Comparison of ENCODE assay signal across 28 cellular contexts in the genomic region with DNA sequence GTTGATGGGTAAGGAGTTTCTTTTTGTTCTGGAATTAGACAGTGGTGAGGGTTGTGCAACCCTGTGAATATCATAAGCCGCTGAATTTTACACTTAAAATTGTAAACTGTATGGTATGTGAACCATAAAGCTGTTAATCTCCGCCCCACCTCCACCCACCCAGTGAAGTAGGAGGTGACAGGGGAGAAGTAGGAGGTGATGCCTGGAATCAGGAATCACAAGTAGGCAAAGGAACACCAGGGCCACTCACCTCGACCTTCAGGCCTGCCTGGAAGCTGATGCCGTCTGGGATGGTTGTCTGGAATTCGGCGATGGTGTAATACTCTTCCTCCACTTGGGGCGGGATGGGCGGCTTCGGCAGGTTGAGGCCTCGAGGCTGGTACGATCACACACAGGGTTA.
"Had no signal": no experiment of that assay in that cellular context is flagged by ENCODE, and none has a peak within 500 bp of the region (broad histone marks: within the 10 kb centered on the region; RNA-seq: fewer than 3 reads in every experiment).

No MANE protein-coding gene starts in this region.

- H3K27ac Mint-ChIP-seq: activated CD8-positive, alpha-beta memory T cell treated with anti-CD3 and anti-CD28 coated beads, Interleukin-2, amount 10 ng/mL, durations not matched to agents 7 days and 5 days; activated naive CD4-positive, alpha-beta T cell treated with anti-CD3 and anti-CD28 coated beads, Interleukin-2, amount 50 U/mL, for 72 hours; activated naive CD8-positive, alpha-beta T cell treated with anti-CD3 and anti-CD28 coated beads, Interleukin-2, amount 50 U/mL, for 24 hours; activated T-cell treated with anti-CD3 and anti-CD28 coated beads, Interleukin-2, amount 50 U/mL, for 24 hours; T-helper 1 cell treated with Interleukin-12 subunit alpha and Interleukin-12 subunit beta and Interleukin-4 antibody, amounts not matched to agents 30 μg/mL and 1 μg/mL, for 36 hours; WTC11 had no signal

- H3K36me3 Mint-ChIP-seq: activated CD8-positive, alpha-beta memory T cell treated with anti-CD3 and anti-CD28 coated beads, Interleukin-2, amount 10 ng/mL, durations not matched to agents 7 days and 5 days; activated naive CD4-positive, alpha-beta T cell treated with anti-CD3 and anti-CD28 coated beads, Interleukin-2, amount 50 U/mL, for 72 hours had no signal

- H3K27me3 Mint-ChIP-seq: activated naive CD8-positive, alpha-beta T cell treated with anti-CD3 and anti-CD28 coated beads, Interleukin-2, amount 50 U/mL, for 24 hours; activated T-cell treated with anti-CD3 and anti-CD28 coated beads, Interleukin-2, amount 50 U/mL, for 24 hours; brain had no signal

- H3K4me3 ChIP-seq: cardiac muscle cell had no signal

- H3K27me3 ChIP-seq: cardiac muscle cell had no signal

- H3K4me3 Mint-ChIP-seq: activated CD8-positive, alpha-beta memory T cell treated with anti-CD3 and anti-CD28 coated beads, Interleukin-2, amount 10 ng/mL, durations not matched to agents 7 days and 5 days; activated naive CD8-positive, alpha-beta T cell treated with anti-CD3 and anti-CD28 coated beads, Interleukin-2, amount 50 U/mL, for 24 hours; activated T-cell treated with anti-CD3 and anti-CD28 coated beads, Interleukin-2, amount 50 U/mL, for 24 hours; brain; T-helper 1 cell treated with Interleukin-12 subunit alpha and Interleukin-12 subunit beta and Interleukin-4 antibody, amounts not matched to agents 30 μg/mL and 1 μg/mL, for 36 hours; WTC11 had no signal

- H3K27ac ChIP-seq: cardiac muscle cell had no signal

- H3K9me3 Mint-ChIP-seq: activated naive CD4-positive, alpha-beta T cell treated with anti-CD3 and anti-CD28 coated beads, Interleukin-2, amount 50 U/mL, for 72 hours; activated naive CD8-positive, alpha-beta T cell treated with anti-CD3 and anti-CD28 coated beads, Interleukin-2, amount 50 U/mL, for 24 hours; activated T-cell treated with anti-CD3 and anti-CD28 coated beads, Interleukin-2, amount 50 U/mL, for 24 hours; brain; T-helper 1 cell treated with Interleukin-12 subunit alpha and Interleukin-12 subunit beta and Interleukin-4 antibody, amounts not matched to agents 30 μg/mL and 1 μg/mL, for 36 hours; WTC11 had no signal

- DNase-seq: activated CD4-positive, alpha-beta T cell treated with anti-CD3 and anti-CD28 coated beads for 48 hours; activated CD4-positive, alpha-beta T cell treated with anti-CD3 and anti-CD28 coated beads, Interleukin-2, amount 50 U/mL, for 4 hours; activated CD4-positive, CD25-positive, alpha-beta regulatory T cell treated with anti-CD3 and anti-CD28 coated beads, Interleukin-2, amount 50 U/mL, for 72 hours; activated CD8-positive, alpha-beta memory T cell treated with anti-CD3 and anti-CD28 coated beads, Interleukin-2, amount 10 ng/mL, durations not matched to agents 7 days and 5 days; activated effector memory CD4-positive, alpha-beta T cell treated with anti-CD3 and anti-CD28 coated beads, Interleukin-2, amount 50 U/mL, for 16 hours; activated naive CD4-positive, alpha-beta T cell treated with Interleukin-2 at 50 U/mL for 16 hours; activated naive CD8-positive, alpha-beta T cell treated with anti-CD3 and anti-CD28 coated beads, Interleukin-2, amount 50 U/mL, for 24 hours; activated T-cell treated with anti-CD3 and anti-CD28 coated beads, Interleukin-2, amount 50 U/mL, for 24 hours; amygdala; Karpas-422; NCI-H1048; NCI-H146; NCI-H1930; NCI-H2171; NCI-H345; NCI-H510A; NCI-H526 treated with DMSO at 0.1 percent for 48 hours; NCI-H82; NK-92 treated with Interleukin-12 subunit alpha and Interleukin-12 subunit beta, amount 100 ng/mL, for 24 hours; PC-3; SHP77 treated with DMSO at 0.1 percent for 48 hours had no signal

- ATAC-seq: activated CD8-positive, alpha-beta memory T cell treated with anti-CD3 and anti-CD28 coated beads, Interleukin-2, amount 10 ng/mL, durations not matched to agents 7 days and 5 days; activated naive CD4-positive, alpha-beta T cell treated with anti-CD3 and anti-CD28 coated beads, Interleukin-2, amount 50 U/mL, for 72 hours; activated naive CD8-positive, alpha-beta T cell treated with anti-CD3 and anti-CD28 coated beads, Interleukin-2, amount 50 U/mL, for 24 hours; PC-3; WTC11 had no signal

- FAIRE-seq: astrocyte, RCC 7860 had no signal

- H3K4me1 Mint-ChIP-seq: activated CD8-positive, alpha-beta memory T cell treated with anti-CD3 and anti-CD28 coated beads, Interleukin-2, amount 10 ng/mL, durations not matched to agents 7 days and 5 days; activated naive CD8-positive, alpha-beta T cell treated with anti-CD3 and anti-CD28 coated beads, Interleukin-2, amount 50 U/mL, for 24 hours; brain; WTC11 had no signal
